Comparison of ENCODE assay signal across 8 cellular contexts in the genomic region with DNA sequence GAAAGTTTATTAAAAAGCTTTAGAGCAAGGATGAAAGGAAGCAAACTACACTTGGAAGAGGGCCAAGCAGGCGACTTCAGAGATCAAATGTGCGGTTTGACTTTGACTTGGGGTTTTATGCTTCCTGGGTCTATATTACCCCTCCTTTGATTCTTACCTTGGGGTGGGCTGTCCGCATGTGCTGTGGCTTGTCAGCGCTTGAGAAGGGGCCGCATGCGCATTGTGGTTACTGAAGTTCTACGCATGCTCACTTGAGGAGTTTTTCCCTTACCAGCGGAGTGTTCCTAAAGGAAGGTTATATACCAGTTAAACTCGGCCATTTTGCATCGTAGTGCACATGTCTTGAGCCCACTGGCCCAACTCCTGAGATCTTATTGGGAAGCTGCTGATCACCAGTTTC. TPM values are rescaled to one million over a fixed set of nuclear protein-coding genes. Genes with fewer than 3 reads are reported as not detected.
A peak's percentile ranks its signal among the peaks of the same experiment; 100 is the strongest.
DNase-seq lines count a peak whose midpoint lies in the region; ATAC-seq and TF ChIP-seq lines count a peak whose summit lies in the region.

No MANE protein-coding gene starts in this region.

- no CpG with 5 or more reads among the region's 10 CpGs for WGBS in H9 (ENCODE audit: extremely low coverage, insufficient read length, low lambda C conversion rate)

- H2BK12ac ChIP-seq in H9 (ENCODE audit: insufficient read length, low read depth, low read length) = no peak overlapping the region

- no peak overlapping the region for H2BK20ac ChIP-seq in H9 (ENCODE audit: low read depth, low read length, poor library complexity, severe bottlenecking)

- no peak overlapping the region for H3K4ac ChIP-seq in H9 (ENCODE audit: low read depth, low read length)

- BruUV-seq in MCF 10A (replicated peaks; lab: Mats Ljungman, UMichigan) = no TSS peak

- no peak overlapping the region for H4K91ac ChIP-seq in H9 (ENCODE audit: insufficient read length, low read depth, low read length)

- H3K9ac ChIP-seq in H9 (ENCODE audit: extremely low read depth, insufficient read length, low read length) = no peak overlapping the region

- no peak overlapping the region for H3K56ac ChIP-seq in H9 (ENCODE audit: insufficient read length, low read depth, low read length)

- no peaks in the 10 kb centered on the region for H3K27me3 Mint-ChIP-seq in CD4-positive, alpha-beta T cell
- no peaks in the 10 kb centered on the region for H3K27me3 Mint-ChIP-seq in activated CD4-positive, alpha-beta T cell treated with anti-CD3 and anti-CD28 coated beads for 36 hours
- peaks cover 11% of the 10 kb centered on the region for H3K27me3 Mint-ChIP-seq in MCF 10A (ENCODE audit: insufficient read depth, unreplicated experiment)
- H3K27me3 Mint-ChIP-seq in H9 (ENCODE audit: low read depth) = no peaks in the 10 kb centered on the region; the same call in 1 of the 2 replicates

- no peak overlapping the region for H3T11ph ChIP-seq in H9 (ENCODE audit: low read length)

- POLR2A ChIA-PET in CD4-positive, alpha-beta T cell (lab: Charles Lee) = interaction anchor here (0.7 to 1.4 kb wide), 2 partner anchors 30 to 236 kb away, joined by 3 to 4 read pairs; a partner anchor contains a TSS
- POLR2A ChIA-PET in activated CD4-positive, alpha-beta T cell treated with anti-CD3 and anti-CD28 coated beads for 36 hours (lab: Charles Lee) = no interaction called here
- POLR2A ChIA-PET in MCF 10A (lab: Yijun Ruan, JAX) = no interaction called here

- no peak overlapping the region for H2AK5ac ChIP-seq in H9 (ENCODE audit: insufficient read length, low read length)

- CTCF ChIA-PET in CD4-positive, alpha-beta T cell (lab: Charles Lee) = no interaction called here
- CTCF ChIA-PET in activated CD4-positive, alpha-beta T cell treated with anti-CD3 and anti-CD28 coated beads for 36 hours (lab: Charles Lee) = no interaction called here
- CTCF ChIA-PET in MCF 10A (lab: Yijun Ruan, JAX) = interaction anchor here (0.6 kb wide), 1 partner anchor 203 kb away, joined by 3 read pairs; no protein-coding TSS in a partner anchor

- ATAC-seq in CD4-positive, alpha-beta T cell (ENCODE audit: poor library complexity) = peak; percentile 88
- ATAC-seq in activated CD4-positive, alpha-beta T cell treated with anti-CD3 and anti-CD28 coated beads for 36 hours = peak; percentile 73
- no peak for ATAC-seq in GM18519 (IDR thresholded peaks at IDR 0.05; ENCODE audit: low FRiP score, unreplicated experiment)

- H3K9me3 Mint-ChIP-seq in CD4-positive, alpha-beta T cell = no peaks in the 10 kb centered on the region
- H3K9me3 Mint-ChIP-seq in activated CD4-positive, alpha-beta T cell treated with anti-CD3 and anti-CD28 coated beads for 36 hours (ENCODE audit: low read depth) = peaks cover 3% of the 10 kb centered on the region
- H3K9me3 Mint-ChIP-seq in MCF 10A (ENCODE audit: unreplicated experiment) (no peaks in the 10 kb centered on the region), H9 (peaks cover 43 to 60% of the 10 kb centered on the region in 2 experiments)

- H2AFZ ChIP-seq in H9 (ENCODE audit: low read length) = no peak overlapping the region

- no peak overlapping the region for H2BK120ac ChIP-seq in H9 (ENCODE audit: low read depth, low read length, poor library complexity, severe bottlenecking)

- no peaks in the 10 kb centered on the region for H3K27me3 ChIP-seq in CD4-positive, alpha-beta T cell (ENCODE audit: control insufficient read depth, insufficient read depth, low read length)
- H3K27me3 ChIP-seq in H9 (ENCODE audit: insufficient read depth, low read length) = no peaks in the 10 kb centered on the region

- H3K36me3 Mint-ChIP-seq in CD4-positive, alpha-beta T cell (ENCODE audit: low read depth) = no peaks in the 10 kb centered on the region
- peaks cover 4% of the 10 kb centered on the region for H3K36me3 Mint-ChIP-seq in activated CD4-positive, alpha-beta T cell treated with anti-CD3 and anti-CD28 coated beads for 36 hours (ENCODE audit: low read depth)
- H3K36me3 Mint-ChIP-seq in MCF 10A (ENCODE audit: insufficient read depth, unreplicated experiment) (no peaks in the 10 kb centered on the region), H9 (ENCODE audit: insufficient read depth in 1 of 3, low read depth in 3 of 3) (peaks cover 0 to 8% (median 5%) of the 10 kb centered on the region in 3 experiments; a peak in 3 of 7 replicates)

- no peak overlapping the region for H3K4me2 ChIP-seq in H9 (ENCODE audit: insufficient read depth, insufficient read length, low read length)

- H3K23me2 ChIP-seq in H9 (ENCODE audit: insufficient read length, low read depth, low read length, poor library complexity, severe bottlenecking) = no peaks in the 10 kb centered on the region

- TF ChIP-seq CTCF in CD4-positive, alpha-beta T cell (IDR thresholded peaks at IDR 0.05) = no peak
- TF ChIP-seq CTCF in MCF 10A (IDR thresholded peaks at IDR 0.05; ENCODE audit: unreplicated experiment) (no peak), H9 (conservative IDR thresholded peaks at IDR 0.05) (no peak)

- H3K9me3 ChIP-seq in CD4-positive, alpha-beta T cell (ENCODE audit: control insufficient read depth, low read length) = no peaks in the 10 kb centered on the region
- no peaks in the 10 kb centered on the region for H3K9me3 ChIP-seq in H9 (ENCODE audit: control insufficient read depth, low read depth, low read length)

- no peak overlapping the region for H3K27ac ChIP-seq in CD4-positive, alpha-beta T cell (ENCODE audit: low read depth, low read length)
- H3K27ac ChIP-seq in H9 (ENCODE audit: insufficient read length, low read depth, low read length) = no peak overlapping the region

- peaks cover 29% of the 10 kb centered on the region for H3K4me1 Mint-ChIP-seq in CD4-positive, alpha-beta T cell (ENCODE audit: low read depth)
- H3K4me1 Mint-ChIP-seq in activated CD4-positive, alpha-beta T cell treated with anti-CD3 and anti-CD28 coated beads for 36 hours = peaks cover 18% of the 10 kb centered on the region
- peaks cover 5% of the 10 kb centered on the region for H3K4me1 Mint-ChIP-seq in MCF 10A (ENCODE audit: insufficient read depth, unreplicated experiment)
- peaks cover 26 to 45% of the 10 kb centered on the region in 2 experiments for H3K4me1 Mint-ChIP-seq in H9

- H3K23ac ChIP-seq in H9 (ENCODE audit: insufficient read length, low read depth, low read length) = no peak overlapping the region

- no peak overlapping the region for H3K14ac ChIP-seq in H9 (ENCODE audit: insufficient read depth, low read length)

- H4K5ac ChIP-seq in H9 (ENCODE audit: insufficient read length, low read depth, low read length) = no peak overlapping the region

- H3K79me2 ChIP-seq in H9 (ENCODE audit: insufficient read depth, low read length) = no peaks in the 10 kb centered on the region

- H3K79me1 ChIP-seq in H9 (ENCODE audit: insufficient read depth, low read depth, low read length, poor library complexity, severe bottlenecking) = no peaks in the 10 kb centered on the region

- peak; percentile 49 to 80 (median 60) for DNase-seq in CD4-positive, alpha-beta T cell
- peak; percentile 59 for DNase-seq in activated CD4-positive, alpha-beta T cell treated with anti-CD3 and anti-CD28 coated beads for 36 hours
- DNase-seq in MCF 10A (ENCODE audit: unreplicated experiment) (no peak), D341Med (ENCODE audit: low spot score) (no peak), COLO829 (ENCODE audit: low spot score) (no peak), H9 (no peak)
- peak; percentile 31 to 49 for DNase-seq in stimulated activated CD4-positive, alpha-beta T cell treated with anti-CD3 and anti-CD28 coated beads, Interleukin-1b, Interleukin-23, amount 100 ng/mL, for 4 hours (ENCODE audit: low read depth in 2 of 2)

- H4K20me1 ChIP-seq in H9 (ENCODE audit: control insufficient read depth, insufficient read depth, insufficient read length) = no peaks in the 10 kb centered on the region

- no peak overlapping the region for H3K18ac ChIP-seq in H9 (ENCODE audit: insufficient read length, low read depth, low read length)

- no peak overlapping the region for H2BK5ac ChIP-seq in H9 (ENCODE audit: insufficient read length, low read length)

- peaks cover 4% of the 10 kb centered on the region; the same call in 1 of the 2 replicates for H3K4me1 ChIP-seq in H9 (ENCODE audit: insufficient read depth, low read length)

- H2BK15ac ChIP-seq in H9 (ENCODE audit: low read depth, low read length) = no peak overlapping the region

- no peak overlapping the region for H4K8ac ChIP-seq in H9 (replicated peaks; ENCODE audit: insufficient read length, low read depth, low read length)

- intact Hi-C loops in CD4-positive, alpha-beta T cell (cut with DNase I, micrococcal nuclease) = loop anchor here in 1 of 2 experiments (5.0 to 10.0 kb wide), 3 partner anchors 65 to 265 kb away; a partner anchor contains a TSS
- intact Hi-C loops in activated CD4-positive, alpha-beta T cell treated with anti-CD3 and anti-CD28 coated beads for 36 hours (cut with DNase I, micrococcal nuclease) = loop anchor here (1.0 to 10.0 kb wide), 5 partner anchors 14 to 163 kb away; a partner anchor contains a TSS
- intact Hi-C loops in MCF 10A (cut with micrococcal nuclease) = loop anchor here (10.0 kb wide), 1 partner anchor 475 kb away; no protein-coding TSS in a partner anchor

- peak overlapping the region; percentile 74 for H3K4me3 Mint-ChIP-seq in CD4-positive, alpha-beta T cell
- peak overlapping the region; percentile 45 for H3K4me3 Mint-ChIP-seq in activated CD4-positive, alpha-beta T cell treated with anti-CD3 and anti-CD28 coated beads for 36 hours
- no peak overlapping the region for H3K4me3 Mint-ChIP-seq in MCF 10A (ENCODE audit: unreplicated experiment)
- H3K4me3 Mint-ChIP-seq in H9 = no peak overlapping the region

- H3K27ac Mint-ChIP-seq in CD4-positive, alpha-beta T cell = peak overlapping the region; percentile 82
- H3K27ac Mint-ChIP-seq in activated CD4-positive, alpha-beta T cell treated with anti-CD3 and anti-CD28 coated beads for 36 hours = peak overlapping the region; percentile 38
- H3K27ac Mint-ChIP-seq in MCF 10A (ENCODE audit: low read depth, unreplicated experiment) = peak overlapping the region; percentile 65
- H3K27ac Mint-ChIP-seq in H9 = no peak overlapping the region; a peak in 1 of 7 replicates

RNA-seq across cellular contexts. Expression of a gene that starts 9.9 kb away (rescaled TPM):
- total RNA-seq in CD4-positive, alpha-beta T cell = under 1 TPM; 0.47 to 0.50 TPM
- under 1 TPM; 0.75 to 0.79 TPM for total RNA-seq in activated CD4-positive, alpha-beta T cell treated with anti-CD3 and anti-CD28 coated beads for 36 hours
- not detected in 2 replicates for total RNA-seq in MCF 10A (2022)
- total RNA-seq in H9 (2021) = 0.81 TPM in 2 replicates

Comparison
In these comparisons a context has a peak if more than half of its experiments do, and no peak if none do; other contexts are left out.
1. DNase-seq: peak in CD4-positive, alpha-beta T cell (10 of 10), activated CD4-positive, alpha-beta T cell treated with anti-CD3 and anti-CD28 coated beads for 36 hours (single experiment) and stimulated activated CD4-positive, alpha-beta T cell treated with anti-CD3 and anti-CD28 coated beads, Interleukin-1b, Interleukin-23, amount 100 ng/mL, for 4 hours (2 of 2); none in MCF 10A (single experiment), D341Med (single experiment), COLO829 (single experiment) and H9 (single experiment).
2. H3K27ac Mint-ChIP-seq: peak in CD4-positive, alpha-beta T cell (single experiment), activated CD4-positive, alpha-beta T cell treated with anti-CD3 and anti-CD28 coated beads for 36 hours (single experiment) and MCF 10A (single experiment); none in H9 (0 of 3).
3. H3K4me3 Mint-ChIP-seq: peak in CD4-positive, alpha-beta T cell (single experiment) and activated CD4-positive, alpha-beta T cell treated with anti-CD3 and anti-CD28 coated beads for 36 hours (single experiment); none in MCF 10A (single experiment) and H9 (0 of 2).